In the genomic region with DNA sequence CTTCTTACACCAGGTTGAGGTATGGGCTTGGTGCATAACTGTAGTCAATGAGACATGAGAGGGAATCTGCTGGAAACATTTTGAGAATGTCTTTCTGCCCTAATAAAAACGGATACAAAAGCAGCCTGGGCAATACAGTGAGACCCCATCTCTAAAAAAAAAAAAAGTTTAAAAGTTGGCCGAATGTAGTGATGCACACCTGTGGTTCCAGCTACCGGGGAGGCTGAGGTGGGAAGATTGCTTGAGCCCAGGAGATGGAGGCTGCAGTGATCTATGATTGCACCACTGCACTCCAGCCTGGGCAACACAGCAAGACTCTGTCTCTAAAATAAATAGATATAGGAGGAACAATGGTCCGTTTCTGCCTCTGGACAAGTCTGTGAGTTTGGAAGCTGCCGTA, we compare ENCODE assay signal across 27 cellular contexts.
"Had no signal": no experiment of that assay in that cellular context is flagged by ENCODE, and none has a peak within 500 bp of the region (broad histone marks: within the 10 kb centered on the region; RNA-seq: fewer than 3 reads in every experiment).

No MANE protein-coding gene starts in this region.

- ATAC-seq: natural killer cell; psoas muscle; right cardiac atrium; right lobe of liver; stimulated activated effector memory CD8-positive, alpha-beta T cell treated with anti-CD3 and anti-CD28 coated beads, Interleukin-12 subunit alpha, Interleukin-12 subunit beta, amount 100 ng/mL, for 72 hours; stimulated activated naive B cell treated with anti-CD40 and anti-IgM and Interleukin-4, amounts not matched to agents 10 μg/mL and 1 μg/mL and 100 μg/mL, for 72 hours had no signal

- H3K4me1 Mint-ChIP-seq: natural killer cell; stimulated activated effector memory CD8-positive, alpha-beta T cell treated with anti-CD3 and anti-CD28 coated beads, Interleukin-12 subunit alpha, Interleukin-12 subunit beta, amount 100 ng/mL, for 72 hours; stimulated activated naive B cell treated with anti-CD40 and anti-IgM and Interleukin-4, amounts not matched to agents 10 μg/mL and 1 μg/mL and 100 μg/mL, for 72 hours had no signal

- H3K27ac ChIP-seq: neural progenitor cell, ovary, parathyroid adenoma, psoas muscle, right lobe of liver, sigmoid colon, stomach, thoracic aorta, thyroid gland, tibial nerve, upper lobe of left lung, vagina had no signal

- H3K27ac Mint-ChIP-seq: natural killer cell; neural progenitor cell; progenitor cell of endocrine pancreas; stimulated activated effector memory CD8-positive, alpha-beta T cell treated with anti-CD3 and anti-CD28 coated beads, Interleukin-12 subunit alpha, Interleukin-12 subunit beta, amount 100 ng/mL, for 72 hours; stimulated activated naive B cell treated with anti-CD40 and anti-IgM and Interleukin-4, amounts not matched to agents 10 μg/mL and 1 μg/mL and 100 μg/mL, for 72 hours; stimulated activated naive CD8-positive, alpha-beta T cell treated with anti-CD3 and anti-CD28 coated beads, Interleukin-15, Interleukin-2, amounts not matched to agents 100 ng/mL and 50 ng/mL, for 24 hours had no signal

- H3K4me1 ChIP-seq: parathyroid adenoma, psoas muscle, right lobe of liver, sigmoid colon, stomach, thyroid gland, tibial nerve, upper lobe of left lung, vagina had no signal

- H3K4me2 ChIP-seq: neural progenitor cell had no signal

- H3K9me3 ChIP-seq: ovary, psoas muscle, right lobe of liver, sigmoid colon, thoracic aorta, thyroid gland, tibial nerve, upper lobe of left lung, vagina had no signal

- DNase-seq: natural killer cell; occipital lobe; ovary; posterior cingulate gyrus; psoas muscle; right cardiac atrium; right lobe of liver; sigmoid colon; small intestine; stimulated activated CD4-positive, alpha-beta T cell treated with anti-CD3 and anti-CD28 coated beads, Interleukin-15, amount 100 ng/mL, for 24 hours; stimulated activated CD4-positive, alpha-beta T cell treated with anti-CD3 and anti-CD28 coated beads, Interleukin-2, amount 100 ng/mL, for 24 hours; stimulated activated CD4-positive, alpha-beta T cell treated with anti-CD3 and anti-CD28 coated beads, Interleukin-2, amount 100 ng/mL, for 48 hours; stimulated activated CD4-positive, alpha-beta T cell treated with anti-CD3 and anti-CD28 coated beads, Interleukin-4, amount 100 ng/mL, for 24 hours; stimulated activated naive B cell treated with anti-CD40 and anti-IgM and Interleukin-4, amounts not matched to agents 10 μg/mL and 1 μg/mL and 100 μg/mL, for 72 hours; stimulated activated naive CD4-positive, alpha-beta T cell treated with Interleukin-2 at 50 U/mL for 16 hours; stomach; thyroid gland; trophoblast cell; upper lobe of left lung had no signal

- H3K36me3 ChIP-seq: neural progenitor cell, ovary, right lobe of liver, sigmoid colon, stomach, thoracic aorta, thyroid gland, tibial nerve, upper lobe of left lung, vagina had no signal

- H3K4me3 Mint-ChIP-seq: natural killer cell; neural progenitor cell; stimulated activated effector memory CD8-positive, alpha-beta T cell treated with anti-CD3 and anti-CD28 coated beads, Interleukin-12 subunit alpha, Interleukin-12 subunit beta, amount 100 ng/mL, for 72 hours; stimulated activated naive B cell treated with anti-CD40 and anti-IgM and Interleukin-4, amounts not matched to agents 10 μg/mL and 1 μg/mL and 100 μg/mL, for 72 hours; stimulated activated naive CD8-positive, alpha-beta T cell treated with anti-CD3 and anti-CD28 coated beads, Interleukin-15, Interleukin-2, amounts not matched to agents 100 ng/mL and 50 ng/mL, for 24 hours had no signal

- H3K9me3 Mint-ChIP-seq: natural killer cell; stimulated activated effector memory CD8-positive, alpha-beta T cell treated with anti-CD3 and anti-CD28 coated beads, Interleukin-12 subunit alpha, Interleukin-12 subunit beta, amount 100 ng/mL, for 72 hours; stimulated activated naive CD8-positive, alpha-beta T cell treated with anti-CD3 and anti-CD28 coated beads, Interleukin-15, Interleukin-2, amounts not matched to agents 100 ng/mL and 50 ng/mL, for 24 hours had no signal

- H3K36me3 Mint-ChIP-seq: natural killer cell; neural progenitor cell; stimulated activated effector memory CD8-positive, alpha-beta T cell treated with anti-CD3 and anti-CD28 coated beads, Interleukin-12 subunit alpha, Interleukin-12 subunit beta, amount 100 ng/mL, for 72 hours; stimulated activated naive B cell treated with anti-CD40 and anti-IgM and Interleukin-4, amounts not matched to agents 10 μg/mL and 1 μg/mL and 100 μg/mL, for 72 hours had no signal

- H3K9ac ChIP-seq: neural progenitor cell, parathyroid adenoma had no signal

- H3K27me3 ChIP-seq: ovary, right lobe of liver, thyroid gland, tibial nerve, upper lobe of left lung, vagina had no signal

- H3K4me3 ChIP-seq: neural progenitor cell, ovary, psoas muscle, right lobe of liver, sigmoid colon, stomach, thoracic aorta, thyroid gland, tibial nerve, upper lobe of left lung, vagina had no signal
